Comparison of ENCODE assay signal across 13 cellular contexts in genomic region chr1:154742586-154742985, GRCh38.
"Had no signal": no experiment of that assay in that cellular context is flagged by ENCODE, and none has a peak within 500 bp of the region (broad histone marks: within the 10 kb centered on the region; RNA-seq: fewer than 3 reads in every experiment).

No MANE protein-coding gene starts in this region.

- ATAC-seq: activated CD8-positive, alpha-beta T cell treated with anti-CD3 and anti-CD28 coated beads for 36 hours; foreskin keratinocyte; left colon; stimulated activated effector memory CD8-positive, alpha-beta T cell treated with anti-CD3 and anti-CD28 coated beads, Interleukin-12 subunit alpha, Interleukin-12 subunit beta, amount 100 ng/mL, for 72 hours had no signal

- H3K27ac ChIP-seq: brain microvascular endothelial cell, foreskin keratinocyte had no signal

- H3K36me3 ChIP-seq: brain microvascular endothelial cell had no signal

- H3K4me1 ChIP-seq: foreskin keratinocyte had no signal

- DNase-seq: activated B cell treated with CpG ODN at 0.5 μM for 24 hours; activated CD4-positive, alpha-beta T cell treated with anti-CD3 and anti-CD28 coated beads for 48 hours; activated CD8-positive, alpha-beta T cell treated with anti-CD3 and anti-CD28 coated beads for 36 hours; activated effector memory CD4-positive, alpha-beta T cell treated with anti-CD3 and anti-CD28 coated beads, Interleukin-2, amount 50 U/mL, for 16 hours; activated T-cell treated with anti-CD3 and anti-CD28 coated beads, Interleukin-2, amount 50 U/mL, for 48 hours; amygdala; brain microvascular endothelial cell; effector CD8-positive, alpha-beta T cell; foreskin keratinocyte; left colon; stimulated activated CD4-positive, alpha-beta T cell treated with anti-CD3 and anti-CD28 coated beads, Interleukin-12 subunit alpha, Interleukin-12 subunit beta, amount 100 ng/mL, for 4 hours; stimulated activated CD4-positive, alpha-beta T cell treated with anti-CD3 and anti-CD28 coated beads, Interleukin-2, amount 100 ng/mL, for 24 hours had no signal
